In the genomic region with DNA sequence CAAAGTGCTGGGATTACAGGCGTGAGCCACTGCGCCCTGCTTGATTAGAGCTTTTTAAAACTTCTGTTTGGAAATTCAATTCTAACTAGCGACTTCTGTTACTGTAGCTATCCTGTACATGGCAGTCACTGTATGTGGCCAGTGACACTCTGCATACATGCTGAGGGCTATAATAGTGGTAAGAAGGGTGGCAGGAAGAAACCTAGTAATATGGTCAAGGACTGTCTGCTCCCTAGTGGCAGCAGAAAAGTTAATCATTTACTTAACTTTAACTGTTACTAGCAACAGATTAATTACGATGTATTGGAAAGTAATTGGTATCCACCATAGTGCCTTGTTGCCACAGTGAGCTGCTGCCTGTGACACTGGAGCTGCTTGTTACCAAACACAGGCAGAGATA, we compare ENCODE assay signal across 37 cellular contexts.
DNase-seq lines count a peak whose midpoint lies in the region; ATAC-seq, FAIRE-seq and TF ChIP-seq lines count a peak whose summit lies in the region.
"Had no signal": no experiment of that assay in that cellular context is flagged by ENCODE, and none has a peak within 500 bp of the region (broad histone marks: within the 10 kb centered on the region; RNA-seq: fewer than 3 reads in every experiment).

No MANE protein-coding gene starts in this region.

- H3K36me3 ChIP-seq in HepG2 (replicated peaks in 1 of 2; ENCODE audit: control insufficient read depth in 1 of 2, insufficient read depth in 2 of 2, low read length in 2 of 2) (no peaks in the 10 kb centered on the region), OCI-LY7 (ENCODE audit: insufficient read depth, low read length) (no peaks in the 10 kb centered on the region)
- H3K36me3 ChIP-seq: brain microvascular endothelial cell, esophagus squamous epithelium, MG63, neural progenitor cell, right atrium auricular region, spleen had no signal

- WGBS in HepG2 (ENCODE audit: low lambda C conversion rate), result 62% methylated on average over 4 of the region's 4 CpGs

- intact Hi-C loops in HepG2 (cut with micrococcal nuclease; ENCODE audit: unreplicated experiment), result no loop called here
- intact Hi-C loops in OCI-LY7 (cut with micrococcal nuclease; ENCODE audit: unreplicated experiment), result no loop called here

- H3K79me2 ChIP-seq in HepG2 (ENCODE audit: insufficient read depth, low read length) (no peaks in the 10 kb centered on the region), OCI-LY7 (ENCODE audit: insufficient read depth, low read depth, low read length) (no peaks in the 10 kb centered on the region)
- H3K79me2 ChIP-seq: parathyroid adenoma had no signal

- H3K4me3 Mint-ChIP-seq in WTC11 (no peak overlapping the region), HFFc6 (no peak overlapping the region)
- H3K4me3 Mint-ChIP-seq: activated CD4-positive, alpha-beta T cell treated with anti-CD3 and anti-CD28 coated beads for 36 hours; CD4-positive, CD25-positive, alpha-beta regulatory T cell; neural progenitor cell had no signal

- TF ChIP-seq CTCF in WTC11 (IDR thresholded peaks at IDR 0.05), result no peak
- TF ChIP-seq CTCF in HepG2 (CRISPR knock-in tag; IDR thresholded peaks at IDR 0.05), result no peak
- no peak for TF ChIP-seq CTCF in OCI-LY7 (conservative IDR thresholded peaks at IDR 0.05; ENCODE audit: low read length)
- TF ChIP-seq CTCF in HFFc6 (IDR thresholded peaks at IDR 0.05), result no peak

- no TSS peak for BruUV-seq in HepG2 (replicated peaks; lab: Mats Ljungman, UMichigan)
- no TSS peak for BruUV-seq in OCI-LY7 (replicated peaks; lab: Mats Ljungman, UMichigan)

- H3K4me2 ChIP-seq in HepG2 (ENCODE audit: low read depth, low read length) (no peak overlapping the region), OCI-LY7 (ENCODE audit: low read length) (no peak overlapping the region)
- H3K4me2 ChIP-seq: neural progenitor cell had no signal

- H3K4me1 ChIP-seq in HepG2 (ENCODE audit: insufficient read depth, low read length) (peaks cover 21% of the 10 kb centered on the region; the same call in 1 of the 2 replicates), OCI-LY7 (ENCODE audit: insufficient read depth, low read length, poor library complexity, severe bottlenecking) (no peaks in the 10 kb centered on the region)
- H3K4me1 ChIP-seq: neural progenitor cell, parathyroid adenoma, testis had no signal

- no peak overlapping the region for H3K27ac ChIP-seq in HepG2 (ENCODE audit: extremely low read length, insufficient read depth, low read length)
- no peak overlapping the region for H3K27ac ChIP-seq in OCI-LY7 (ENCODE audit: low read depth, low read length, poor library complexity, severe bottlenecking)
- H3K27ac ChIP-seq: brain microvascular endothelial cell, dorsolateral prefrontal cortex, neural progenitor cell, parathyroid adenoma, right atrium auricular region, testis had no signal

- no peaks in the 10 kb centered on the region for H3K27me3 ChIP-seq in HepG2 (ENCODE audit: control insufficient read depth in 1 of 2, insufficient read depth in 2 of 2, low read length in 2 of 2)
- H3K27me3 ChIP-seq: brain microvascular endothelial cell, dorsolateral prefrontal cortex, esophagus squamous epithelium, MG63, neural progenitor cell, right atrium auricular region, spleen, testis had no signal

- in situ Hi-C loops in HepG2 (cut with HindIII; ENCODE audit: extremely low pct_ligation_motif_present, low pct_unique_long_range_greater_than_20kb), result no loop called here

- H4K20me1 ChIP-seq in HepG2 (ENCODE audit: insufficient read depth, low read length) (no peaks in the 10 kb centered on the region), OCI-LY7 (ENCODE audit: insufficient read depth, low read length) (no peaks in the 10 kb centered on the region)

- H3K27ac Mint-ChIP-seq in WTC11, result no peak overlapping the region
- no peak overlapping the region for H3K27ac Mint-ChIP-seq in HFFc6
- H3K27ac Mint-ChIP-seq: activated CD4-positive, alpha-beta T cell treated with anti-CD3 and anti-CD28 coated beads for 36 hours; activated naive CD4-positive, alpha-beta T cell treated with anti-CD3 and anti-CD28 coated beads, Interleukin-2, amount 50 U/mL, for 72 hours; CD4-positive, CD25-positive, alpha-beta regulatory T cell; neural progenitor cell had no signal

- H3K27me3 Mint-ChIP-seq in WTC11 (ENCODE audit: low read depth) (no peaks in the 10 kb centered on the region), HFFc6 (ENCODE audit: insufficient read depth) (no peaks in the 10 kb centered on the region; the same call in 1 of the 2 replicates)
- H3K27me3 Mint-ChIP-seq: activated CD4-positive, alpha-beta T cell treated with anti-CD3 and anti-CD28 coated beads for 36 hours; CD4-positive, CD25-positive, alpha-beta regulatory T cell had no signal

- H3K9me2 ChIP-seq in OCI-LY7 (ENCODE audit: insufficient read depth, low read length), result no peaks in the 10 kb centered on the region

- H3K9me3 Mint-ChIP-seq in WTC11, result peaks cover 5% of the 10 kb centered on the region
- H3K9me3 Mint-ChIP-seq in HFFc6, result peaks cover 16% of the 10 kb centered on the region

- TF ChIP-seq POLR2A in HepG2 (IDR thresholded peaks at IDR 0.05; ENCODE audit: insufficient read depth in 1 of 2, low read depth in 2 of 2, low read length in 2 of 2), result no peak

- no peak for FAIRE-seq in HepG2 (lab: Jason Lieb, UNC)
- FAIRE-seq: A204.1, endometrium, frontal cortex had no signal

- peak; percentile 69 for DNase-seq in DMS53 (lab: John Stamatoyannopoulos, UW)
- no peak for DNase-seq in WTC11 (ENCODE audit: low spot score)
- DNase-seq in HepG2 (ENCODE audit: low spot score), result no peak
- DNase-seq in OCI-LY7 (ENCODE audit: low spot score), result no peak
- DNase-seq in HFFc6, result no peak
- no peak for DNase-seq in hepatic stellate cell (ENCODE audit: low spot score)
- DNase-seq: activated CD4-positive, alpha-beta T cell treated with anti-CD3 and anti-CD28 coated beads for 36 hours; activated effector memory CD4-positive, alpha-beta T cell treated with Interleukin-2 at 50 U/mL for 16 hours; amygdala; brain microvascular endothelial cell; CD4-positive, CD25-positive, alpha-beta regulatory T cell; cerebellar nuclear complex; dorsolateral prefrontal cortex; esophagus squamous epithelium; HCEC 1CT; hippocampal formation; KG1; left ventricle myocardium superior; MG63; NCI-H1417 treated with DMSO at 0.1 percent for 48 hours; NCI-H2081; NCI-H526; NK-92 treated with Interleukin-12 subunit alpha and Interleukin-12 subunit beta, amount 100 ng/mL, for 24 hours; Right ventricle myocardium superior; spleen; stimulated activated CD4-positive, alpha-beta T cell treated with anti-CD3 and anti-CD28 coated beads, Interleukin-2, amount 100 ng/mL, for 24 hours; stimulated activated naive CD8-positive, alpha-beta T cell treated with anti-CD3 and anti-CD28 coated beads, Interleukin-15, Interleukin-2, amounts not matched to agents 100 U/mL and 50 U/mL, for 24 hours; testis had no signal

- CTCF ChIA-PET in WTC11 (lab: Charles Lee) (no interaction called here), HepG2 (lab: Yijun Ruan, JAX; ENCODE audit: low intra/inter-chr PET ratio, low total read pairs) (no interaction called here), OCI-LY7 (lab: Charles Lee; ENCODE audit: unreplicated experiment) (no interaction called here)

- POLR2A ChIA-PET in WTC11 (lab: Charles Lee), result no interaction called here
- POLR2A ChIA-PET in HepG2 (lab: Yijun Ruan, JAX), result no interaction called here
- POLR2A ChIA-PET in OCI-LY7 (lab: Charles Lee), result interaction anchor here (0.5 kb wide), 1 partner anchor 259 kb away, joined by 3 read pairs; no protein-coding TSS in a partner anchor

- H3K4me1 Mint-ChIP-seq in WTC11 (peaks cover 14% of the 10 kb centered on the region), HFFc6 (ENCODE audit: low read depth) (peaks cover 53% of the 10 kb centered on the region)
- H3K4me1 Mint-ChIP-seq: activated CD4-positive, alpha-beta T cell treated with anti-CD3 and anti-CD28 coated beads for 36 hours had no signal

- H3K36me3 Mint-ChIP-seq in WTC11, result peaks cover 4% of the 10 kb centered on the region; the same call in 1 of the 2 replicates
- H3K36me3 Mint-ChIP-seq in HFFc6 (ENCODE audit: low read depth), result peaks cover 19% of the 10 kb centered on the region
- H3K36me3 Mint-ChIP-seq: activated naive CD4-positive, alpha-beta T cell treated with anti-CD3 and anti-CD28 coated beads, Interleukin-2, amount 50 U/mL, for 72 hours; CD4-positive, CD25-positive, alpha-beta regulatory T cell; neural progenitor cell had no signal

- H2AFZ ChIP-seq in HepG2 (ENCODE audit: low read length) (no peak overlapping the region), OCI-LY7 (ENCODE audit: low read length) (no peak overlapping the region)
- H2AFZ ChIP-seq: neural progenitor cell, parathyroid adenoma had no signal

- H3K9me3 ChIP-seq in HepG2 (ENCODE audit: low read length) (peaks cover 6% of the 10 kb centered on the region), OCI-LY7 (ENCODE audit: low read length) (no peaks in the 10 kb centered on the region)
- H3K9me3 ChIP-seq: esophagus squamous epithelium, MG63, testis had no signal

- TF ChIP-seq RAD21 in HepG2 (CRISPR knock-in tag; IDR thresholded peaks at IDR 0.05), result no peak

- H3K9ac ChIP-seq in HepG2 (ENCODE audit: insufficient read depth, low read depth, low read length), result no peak overlapping the region
- H3K9ac ChIP-seq: neural progenitor cell, parathyroid adenoma had no signal

- H3K4me3 ChIP-seq in HepG2 (replicated peaks in 1 of 3; ENCODE audit: insufficient read depth in 1 of 3, low read depth in 2 of 3, low read length in 3 of 3), result no peak overlapping the region
- no peak overlapping the region for H3K4me3 ChIP-seq in OCI-LY7 (ENCODE audit: low read depth, low read length, poor library complexity, severe bottlenecking)
- H3K4me3 ChIP-seq: dorsolateral prefrontal cortex, esophagus squamous epithelium, MG63, neural progenitor cell, right atrium auricular region, spleen, testis had no signal

- ATAC-seq in HG03432 (IDR thresholded peaks at IDR 0.05; ENCODE audit: unreplicated experiment) (peak; percentile 31), WTC11 (peak; percentile 55), HepG2 (peak; percentile 54), HG03039 (IDR thresholded peaks at IDR 0.05; ENCODE audit: unreplicated experiment) (no peak)
- ATAC-seq: activated CD4-positive, alpha-beta T cell treated with anti-CD3 and anti-CD28 coated beads for 36 hours; activated naive CD4-positive, alpha-beta T cell treated with anti-CD3 and anti-CD28 coated beads, Interleukin-2, amount 50 U/mL, for 72 hours; left ventricle myocardium superior; stimulated activated naive CD8-positive, alpha-beta T cell treated with anti-CD3 and anti-CD28 coated beads, Interleukin-15, Interleukin-2, amounts not matched to agents 100 U/mL and 50 U/mL, for 24 hours had no signal

- TF ChIP-seq EP300 in HepG2 (IDR thresholded peaks at IDR 0.05; ENCODE audit: low read depth in 2 of 2, low read length in 2 of 2) (no peak), HepG2 (CRISPR knock-in tag; IDR thresholded peaks at IDR 0.05; ENCODE audit: borderline replicate concordance) (no peak)

TF ChIP-seq in HepG2, 621 proteins besides CTCF, POLR2A, EP300 and RAD21 (continues in another document):
- TF ChIP-seq RFXANK (CRISPR knock-in tag; IDR thresholded peaks at IDR 0.05), result no peak
